2 cellular contexts compared by ENCODE assay signal in genomic region chr17:6162216-6162615, GRCh38.
TF ChIP-seq lines count a peak whose summit lies in the region.

No MANE protein-coding gene starts in this region.

TF ChIP-seq in HEK293T, 16 proteins besides CTCF, POLR2A, EP300 and RAD21 (continued from another document):
- TF ChIP-seq PKNOX1 (IDR thresholded peaks at IDR 0.05), result no peak
- no peak for TF ChIP-seq FOXA1 (IDR thresholded peaks at IDR 0.05)
TF ChIP-seq in HEK293T: peak in this region for 0.

TF ChIP-seq in H1, 55 proteins besides CTCF, POLR2A, EP300 and RAD21 (continued from another document):
- TF ChIP-seq RBBP5 (IDR thresholded peaks at IDR 0.05; ENCODE audit: borderline replicate concordance, low read depth, low read length), result 0 out of 2 replicates have a peak, but pooled peaks have one; percentile 38
- TF ChIP-seq CHD1 (IDR thresholded peaks at IDR 0.05; ENCODE audit: low read depth, low read length), result no peak
- TF ChIP-seq ASH2L (IDR thresholded peaks at IDR 0.05; ENCODE audit: low read length), result peak; percentile 43
- 0 out of 2 replicates have a peak, but pooled peaks have one; percentile 30 for TF ChIP-seq YY1 (IDR thresholded peaks at IDR 0.05; ENCODE audit: low read depth, low read length)
- TF ChIP-seq NANOG (IDR thresholded peaks at IDR 0.05; ENCODE audit: insufficient read depth, low read depth, low read length, poor library complexity, severe bottlenecking), result peak; percentile 25
- no peak for TF ChIP-seq TAF7 (optimal IDR thresholded peaks at IDR 0.05; ENCODE audit: borderline replicate concordance, low read depth, low read length)
